In the genomic region with DNA sequence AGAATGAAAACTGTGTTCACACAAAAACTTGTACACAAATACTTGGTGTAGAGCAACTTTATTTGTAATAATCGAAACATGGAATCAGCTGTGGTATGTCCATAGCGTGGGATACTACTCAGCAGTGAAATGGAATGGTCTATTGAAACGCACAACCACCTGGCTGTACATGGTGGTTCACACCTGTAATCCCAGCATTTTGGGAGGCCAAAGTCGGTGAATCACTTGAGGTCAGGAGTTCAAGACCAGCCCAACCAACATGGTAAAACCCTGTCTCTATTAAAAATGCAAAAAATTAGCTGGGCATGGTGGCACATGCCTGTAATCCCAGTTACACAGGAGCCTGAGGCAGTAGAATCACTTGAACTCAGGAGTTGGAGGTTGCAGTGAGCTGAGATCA, we compare ENCODE assay signal across 23 cellular contexts.
"Had no signal": no experiment of that assay in that cellular context is flagged by ENCODE, and none has a peak within 500 bp of the region (broad histone marks: within the 10 kb centered on the region; RNA-seq: fewer than 3 reads in every experiment).

No MANE protein-coding gene starts in this region.

- H3K4me1 ChIP-seq: stomach, suprapubic skin, testis, thyroid gland, tibial artery, tibial nerve, transverse colon, upper lobe of left lung, upper lobe of right lung, uterus, vagina had no signal

- H3K9me3 ChIP-seq: testis, thoracic aorta, thyroid gland, tibial artery, transverse colon, upper lobe of right lung, uterus, vagina had no signal

- H3K36me3 ChIP-seq: stomach, suprapubic skin, thoracic aorta, thyroid gland, tibial nerve, transverse colon, upper lobe of left lung, upper lobe of right lung, uterus, vagina had no signal

- H3K27me3 ChIP-seq: stomach, suprapubic skin, testis, thyroid gland, tibial artery, tibial nerve, transverse colon, upper lobe of left lung, upper lobe of right lung, uterus, vagina had no signal

- H3K27ac ChIP-seq: stomach, suprapubic skin, testis, thoracic aorta, thyroid gland, tibial artery, tibial nerve, transverse colon, upper lobe of left lung, upper lobe of right lung, uterus, vagina had no signal

- H3K4me3 ChIP-seq: stomach, suprapubic skin, testis, thoracic aorta, thyroid gland, tibial artery, tibial nerve, transverse colon, upper lobe of left lung, upper lobe of right lung, uterus, vagina had no signal

- DNase-seq: stimulated activated CD4-positive, alpha-beta T cell treated with anti-CD3 and anti-CD28 coated beads, Interleukin-2, amount 100 ng/mL, for 48 hours; stimulated activated CD4-positive, alpha-beta T cell treated with anti-CD3 and anti-CD28 coated beads, Interleukin-4, amount 100 ng/mL, for 1 hour; stimulated activated CD4-positive, alpha-beta T cell treated with anti-CD3 and anti-CD28 coated beads, Interleukin-4, amount 100 ng/mL, for 24 hours; stimulated activated CD4-positive, alpha-beta T cell treated with anti-CD3 and anti-CD28 coated beads, Interleukin-4, amount 100 ng/mL, for 4 hours; stimulated activated CD8-positive, alpha-beta memory T cell treated with anti-CD3 and anti-CD28 coated beads, Interleukin-4, amount 100 ng/mL, for 48 hours; stimulated activated naive B cell treated with anti-CD40 and anti-IgM and Interleukin-4, amounts not matched to agents 10 μg/mL and 1 μg/mL and 100 μg/mL, for 72 hours; stimulated activated naive CD4-positive, alpha-beta T cell; stimulated activated naive CD4-positive, alpha-beta T cell treated with Interleukin-2 at 50 U/mL for 16 hours; stimulated activated naive CD8-positive, alpha-beta T cell treated with anti-CD3 and anti-CD28 coated beads, Interleukin-15, amount 100 ng/mL, for 72 hours; stimulated activated naive CD8-positive, alpha-beta T cell treated with anti-CD3 and anti-CD28 coated beads, Interleukin-15, Interleukin-2, amounts not matched to agents 100 U/mL and 50 U/mL, for 24 hours; stomach; substantia nigra; testis; thyroid gland; tibial artery; transverse colon; upper lobe of left lung; upper lobe of right lung; uterus had no signal
